Comparison of ENCODE assay signal across 17 cellular contexts in genomic region chr3:10558726-10559125, GRCh38. TPM values are rescaled to one million over a fixed set of nuclear protein-coding genes. Genes with fewer than 3 reads are reported as not detected.
DNase-seq lines count a peak whose midpoint lies in the region; ATAC-seq and TF ChIP-seq lines count a peak whose summit lies in the region.
"Had no signal": no experiment of that assay in that cellular context is flagged by ENCODE, and none has a peak within 500 bp of the region (broad histone marks: within the 10 kb centered on the region; RNA-seq: fewer than 3 reads in every experiment).

No MANE protein-coding gene starts in this region.

- H3K4me3 ChIP-seq in heart right ventricle, result no peak overlapping the region
- H3K4me3 ChIP-seq in lower lobe of right lung, result no peak overlapping the region
- H3K4me3 ChIP-seq: A549; BLaER1 treated with 17β-estradiol and CSF1 and Interleukin-3, amounts not matched to agents 10 nM and 100 nM; GM23248; SK-N-MC had no signal

- H3K27me3 Mint-ChIP-seq in activated T-cell treated with anti-CD3 and anti-CD28 coated beads, Interleukin-2, amount 50 U/mL, for 72 hours (ENCODE audit: low read depth), result peaks cover 45% of the 10 kb centered on the region

- H3K4me1 Mint-ChIP-seq in activated T-cell treated with anti-CD3 and anti-CD28 coated beads, Interleukin-2, amount 50 U/mL, for 72 hours (ENCODE audit: low read depth), result peaks cover 21% of the 10 kb centered on the region

- no peak for TF ChIP-seq CTCF in heart right ventricle (IDR thresholded peaks at IDR 0.05)
- TF ChIP-seq CTCF in lower lobe of right lung (IDR thresholded peaks at IDR 0.05), result no peak

- WGBS in heart right ventricle, 2 donors, result 45 to 49% methylated on average over 3 of the region's 3 CpGs

- H3K9me3 ChIP-seq in heart right ventricle (no peaks in the 10 kb centered on the region), lower lobe of right lung (no peaks in the 10 kb centered on the region)
- H3K9me3 ChIP-seq: A549; BLaER1 treated with 17β-estradiol and CSF1 and Interleukin-3, amounts not matched to agents 10 nM and 100 nM had no signal

- no peaks in the 10 kb centered on the region for H3K36me3 Mint-ChIP-seq in activated T-cell treated with anti-CD3 and anti-CD28 coated beads, Interleukin-2, amount 50 U/mL, for 72 hours (ENCODE audit: insufficient read depth in 2 of 2)
- H3K36me3 Mint-ChIP-seq: CD8-positive, alpha-beta memory T cell had no signal

- no peak overlapping the region for H3K27ac Mint-ChIP-seq in activated T-cell treated with anti-CD3 and anti-CD28 coated beads, Interleukin-2, amount 50 U/mL, for 72 hours
- H3K27ac Mint-ChIP-seq: CD8-positive, alpha-beta memory T cell had no signal

- H3K27ac ChIP-seq in heart right ventricle (no peak overlapping the region), lower lobe of right lung (no peak overlapping the region)
- H3K27ac ChIP-seq: A549; BLaER1 treated with 17β-estradiol and CSF1 and Interleukin-3, amounts not matched to agents 10 nM and 100 nM; GM23248; SK-N-MC had no signal

- H3K4me3 Mint-ChIP-seq in activated T-cell treated with anti-CD3 and anti-CD28 coated beads, Interleukin-2, amount 50 U/mL, for 72 hours, result no peak overlapping the region
- H3K4me3 Mint-ChIP-seq: CD8-positive, alpha-beta memory T cell had no signal

- intact Hi-C loops in left ventricle myocardium superior (cut with micrococcal nuclease), result no loop called here
- intact Hi-C loops in heart right ventricle (cut with DNase I), result no loop called here
- intact Hi-C loops in lower lobe of right lung (cut with DNase I), result no loop called here

- H3K36me3 ChIP-seq in heart right ventricle, result no peaks in the 10 kb centered on the region
- no peaks in the 10 kb centered on the region for H3K36me3 ChIP-seq in lower lobe of right lung
- H3K36me3 ChIP-seq: BLaER1 treated with 17β-estradiol and CSF1 and Interleukin-3, amounts not matched to agents 10 nM and 100 nM had no signal

- H3K27me3 ChIP-seq in heart right ventricle, result peaks cover 0 to 33% (median 14%) of the 10 kb centered on the region in 7 donors
- H3K27me3 ChIP-seq in lower lobe of right lung (ENCODE audit: low read depth), result no peaks in the 10 kb centered on the region
- H3K27me3 ChIP-seq: BLaER1 treated with 17β-estradiol and CSF1 and Interleukin-3, amounts not matched to agents 10 nM and 100 nM had no signal

- no peaks in the 10 kb centered on the region for H3K4me1 ChIP-seq in heart right ventricle
- no peaks in the 10 kb centered on the region for H3K4me1 ChIP-seq in lower lobe of right lung
- H3K4me1 ChIP-seq: A549 had no signal

- ATAC-seq in left ventricle myocardium superior (peak; percentile 78), heart right ventricle (no peak), lower lobe of right lung (no peak)
- no peak for ATAC-seq in activated T-cell treated with anti-CD3 and anti-CD28 coated beads, Interleukin-2, amount 50 U/mL, for 72 hours (replicated peaks in 1 of 2)
- ATAC-seq: Right ventricle myocardium inferior had no signal

- no peak for DNase-seq in left ventricle myocardium superior
- DNase-seq in heart right ventricle, result no peak
- peak; percentile 97 for DNase-seq in cerebellar cortex (ENCODE audit: low spot score)
- DNase-seq in pons (ENCODE audit: low spot score), result peak; percentile 26
- DNase-seq in activated T-cell treated with anti-CD3 and anti-CD28 coated beads, Interleukin-2, amount 50 U/mL, for 72 hours, result no peak
- no peak for DNase-seq in lower lobe of right lung
- no peak for DNase-seq in HPDE6-E6E7 (ENCODE audit: extremely low spot score)
- DNase-seq: CD8-positive, alpha-beta memory T cell; GF-D8; KBM-7; NCI-H1417 treated with DMSO at 0.1 percent for 48 hours; NCI-H2081 had no signal

- no peaks in the 10 kb centered on the region for H3K9me3 Mint-ChIP-seq in activated T-cell treated with anti-CD3 and anti-CD28 coated beads, Interleukin-2, amount 50 U/mL, for 72 hours
- H3K9me3 Mint-ChIP-seq: CD8-positive, alpha-beta memory T cell had no signal

RNA-seq across cellular contexts. Expression of gene ATP2B2, which starts 53.3 kb away (rescaled TPM):
- total RNA-seq in left ventricle myocardium superior (not detected), heart right ventricle (under 1 TPM in 6 of 10 donors, not detected in 4; 0.05 to 0.30 (median 0.15) TPM), lower lobe of right lung (0.09 TPM)
- polyA plus RNA-seq in heart right ventricle, result under 1 TPM; under 0.01 to 0.07 TPM
- total RNA-seq in activated T-cell treated with anti-CD3 and anti-CD28 coated beads, Interleukin-2, amount 50 U/mL, for 72 hours, result not detected
- total RNA-seq: CD8-positive, alpha-beta memory T cell; GM23248 had no signal
- polyA plus RNA-seq: CD8-positive, alpha-beta memory T cell; GM23248 had no signal

Comparison
In these comparisons a context has a peak if more than half of its experiments do, and no peak if none do; other contexts are left out.
1. DNase-seq: peak in cerebellar cortex (single experiment) and pons (single experiment); none in left ventricle myocardium superior (single experiment), heart right ventricle (0 of 2), activated T-cell treated with anti-CD3 and anti-CD28 coated beads, Interleukin-2, amount 50 U/mL, for 72 hours (0 of 2), lower lobe of right lung (single experiment) and HPDE6-E6E7 (single experiment).